8 cellular contexts compared by ENCODE assay signal in genomic region chr14:35814371-35815005, GRCh38. TPM values are rescaled to one million over a fixed set of nuclear protein-coding genes. Genes with fewer than 3 reads are reported as not detected.
DNase-seq lines count a peak whose midpoint lies in the region; ATAC-seq and TF ChIP-seq lines count a peak whose summit lies in the region.

No MANE protein-coding gene starts in this region.

- peak; percentile 76 for TF ChIP-seq CTCF in CD4-positive, alpha-beta T cell (IDR thresholded peaks at IDR 0.05)
- TF ChIP-seq CTCF in spleen (IDR thresholded peaks at IDR 0.05 in 8 of 11, conservative IDR thresholded peaks at IDR 0.05 in 3 of 11) = peak in 10 of 11 experiments; percentile 13 to 75 (median 62)

- DNase-seq in CD4-positive, alpha-beta T cell = peak; percentile 63 to 79 (median 74)
- DNase-seq in KBM-7 = peak; percentile 75
- peak; percentile 79 to 81 for DNase-seq in SHP77 (lab: John Stamatoyannopoulos, UW)
- peak; percentile 66 for DNase-seq in activated T-helper 2 cell treated with anti-CD3 and anti-CD28 coated beads, Interferon-gamma antibody, Interleukin-2, Interleukin-4, amounts not matched to agents 10 μg/mL and 5 μg/mL and 100 μg/mL, durations not matched to agents 14 hours and 24 hours and 36 hours (ENCODE audit: low spot score)
- peak; percentile 50 for DNase-seq in left cardiac atrium
- DNase-seq in spleen = no peak
- DNase-seq in T1000 (lab: John Stamatoyannopoulos, UW) = no peak

- intact Hi-C loops in CD4-positive, alpha-beta T cell (cut with DNase I, micrococcal nuclease) = loop anchor here in 1 of 2 experiments (10.0 kb wide), 2 partner anchors 280 to 390 kb away; partner anchors contain the start of gene INSM2
- intact Hi-C loops in activated T-helper 2 cell treated with anti-CD3 and anti-CD28 coated beads, Interferon-gamma antibody, Interleukin-2, Interleukin-4, amounts not matched to agents 10 μg/mL and 5 μg/mL and 100 μg/mL, durations not matched to agents 14 hours and 24 hours and 36 hours (cut with micrococcal nuclease) = loop anchor here (2.0 to 5.0 kb wide), 2 partner anchors 282 to 376 kb away; partner anchors contain the start of gene INSM2
- intact Hi-C loops in left cardiac atrium (cut with DNase I) = no loop called here
- intact Hi-C loops in spleen (cut with DNase I; ENCODE audit: low total_unique reads) = no loop called here

- H3K27ac Mint-ChIP-seq in CD4-positive, alpha-beta T cell = no peak overlapping the region
- no peak overlapping the region for H3K27ac Mint-ChIP-seq in activated T-helper 2 cell treated with anti-CD3 and anti-CD28 coated beads, Interferon-gamma antibody, Interleukin-2, Interleukin-4, amounts not matched to agents 10 μg/mL and 5 μg/mL and 100 μg/mL, durations not matched to agents 14 hours and 24 hours and 36 hours

- peaks cover 0 to 4% (median 0%) of the 10 kb centered on the region in 6 donors for H3K4me1 ChIP-seq in spleen

- H3K27me3 Mint-ChIP-seq in CD4-positive, alpha-beta T cell = no peaks in the 10 kb centered on the region
- peaks cover 11% of the 10 kb centered on the region for H3K27me3 Mint-ChIP-seq in activated T-helper 2 cell treated with anti-CD3 and anti-CD28 coated beads, Interferon-gamma antibody, Interleukin-2, Interleukin-4, amounts not matched to agents 10 μg/mL and 5 μg/mL and 100 μg/mL, durations not matched to agents 14 hours and 24 hours and 36 hours (ENCODE audit: low read depth)

- no peak overlapping the region for H3K27ac ChIP-seq in CD4-positive, alpha-beta T cell (ENCODE audit: low read depth, low read length)
- H3K27ac ChIP-seq in spleen = no peak overlapping the region

- CTCF ChIA-PET in CD4-positive, alpha-beta T cell (lab: Charles Lee) = interaction anchor here (1.0 to 1.9 kb wide), 3 partner anchors 12 to 127 kb away, joined by 4 to 5 read pairs (median 4); partner anchors contain the start of gene BRMS1L

- peaks cover 2% of the 10 kb centered on the region for H3K4me1 Mint-ChIP-seq in CD4-positive, alpha-beta T cell (ENCODE audit: low read depth)
- no peaks in the 10 kb centered on the region for H3K4me1 Mint-ChIP-seq in activated T-helper 2 cell treated with anti-CD3 and anti-CD28 coated beads, Interferon-gamma antibody, Interleukin-2, Interleukin-4, amounts not matched to agents 10 μg/mL and 5 μg/mL and 100 μg/mL, durations not matched to agents 14 hours and 24 hours and 36 hours (ENCODE audit: low read depth)

- ATAC-seq in CD4-positive, alpha-beta T cell (ENCODE audit: poor library complexity) = peak; percentile 91
- peak; percentile 82 for ATAC-seq in GM19351 (IDR thresholded peaks at IDR 0.05; ENCODE audit: unreplicated experiment)
- peak in 1 of 2 donors; percentile 67 for ATAC-seq in left cardiac atrium

- no peak overlapping the region for H3K4me3 Mint-ChIP-seq in CD4-positive, alpha-beta T cell
- H3K4me3 Mint-ChIP-seq in activated T-helper 2 cell treated with anti-CD3 and anti-CD28 coated beads, Interferon-gamma antibody, Interleukin-2, Interleukin-4, amounts not matched to agents 10 μg/mL and 5 μg/mL and 100 μg/mL, durations not matched to agents 14 hours and 24 hours and 36 hours (ENCODE audit: low read depth) = no peak overlapping the region

- H3K9me3 Mint-ChIP-seq in CD4-positive, alpha-beta T cell = no peaks in the 10 kb centered on the region
- no peaks in the 10 kb centered on the region for H3K9me3 Mint-ChIP-seq in activated T-helper 2 cell treated with anti-CD3 and anti-CD28 coated beads, Interferon-gamma antibody, Interleukin-2, Interleukin-4, amounts not matched to agents 10 μg/mL and 5 μg/mL and 100 μg/mL, durations not matched to agents 14 hours and 24 hours and 36 hours

- no peak overlapping the region for H3K4me3 ChIP-seq in spleen

- no peaks in the 10 kb centered on the region for H3K36me3 Mint-ChIP-seq in CD4-positive, alpha-beta T cell (ENCODE audit: low read depth)
- H3K36me3 Mint-ChIP-seq in activated T-helper 2 cell treated with anti-CD3 and anti-CD28 coated beads, Interferon-gamma antibody, Interleukin-2, Interleukin-4, amounts not matched to agents 10 μg/mL and 5 μg/mL and 100 μg/mL, durations not matched to agents 14 hours and 24 hours and 36 hours (ENCODE audit: low read depth) = no peaks in the 10 kb centered on the region

- POLR2A ChIA-PET in CD4-positive, alpha-beta T cell (lab: Charles Lee) = interaction anchor here (0.6 to 1.2 kb wide), 2 partner anchors 8 to 11 kb away, joined by 4 read pairs; partner anchors contain the start of gene BRMS1L

- TF ChIP-seq POLR2A in spleen (IDR thresholded peaks at IDR 0.05) = no peak

- H3K36me3 ChIP-seq in spleen = no peaks in the 10 kb centered on the region

- no peaks in the 10 kb centered on the region for H3K9me3 ChIP-seq in CD4-positive, alpha-beta T cell (ENCODE audit: control insufficient read depth, low read length)
- H3K9me3 ChIP-seq in spleen = no peaks in the 10 kb centered on the region

- in situ Hi-C loops in KBM-7 (cut with MboI; ENCODE audit: low pct_unique_long_range_greater_than_20kb, low sequenced_read_pairs) = no loop called here

- WGBS in spleen, 5 donors = 32 to 39% (median 35%) methylated on average over 3 of the region's 3 CpGs

- no peaks in the 10 kb centered on the region for H3K27me3 ChIP-seq in CD4-positive, alpha-beta T cell (ENCODE audit: control insufficient read depth, insufficient read depth, low read length)
- no peaks in the 10 kb centered on the region for H3K27me3 ChIP-seq in spleen (replicated peaks in 1 of 7)

RNA-seq across cellular contexts. Expression of gene RALGAPA1, which starts 5.4 kb away (rescaled TPM):
- total RNA-seq in CD4-positive, alpha-beta T cell = 10 to 100 TPM; 72.0 to 75.5 TPM
- 30.9 and 34.7 TPM in 2 replicates for total RNA-seq in activated T-helper 2 cell treated with anti-CD3 and anti-CD28 coated beads, Interferon-gamma antibody, Interleukin-2, Interleukin-4, amounts not matched to agents 10 μg/mL and 5 μg/mL and 100 μg/mL, durations not matched to agents 14 hours and 24 hours and 36 hours
- total RNA-seq in left cardiac atrium (10 to 100 TPM; 30.4 to 40.8 TPM), spleen (10 to 100 TPM; 42.7 to 76.0 (median 60.0) TPM)
- 10 to 100 TPM in 2 of 3 donors, 1 to 10 TPM in 1; 9.7 to 12.4 (median 11.3) TPM for polyA plus RNA-seq in spleen

RNA-seq across cellular contexts. Expression of gene BRMS1L, which starts 11.7 kb away (rescaled TPM):
- 1 to 10 TPM; 6.1 to 9.2 TPM for total RNA-seq in CD4-positive, alpha-beta T cell
- total RNA-seq in activated T-helper 2 cell treated with anti-CD3 and anti-CD28 coated beads, Interferon-gamma antibody, Interleukin-2, Interleukin-4, amounts not matched to agents 10 μg/mL and 5 μg/mL and 100 μg/mL, durations not matched to agents 14 hours and 24 hours and 36 hours = 5.3 and 6.1 TPM in 2 replicates
- total RNA-seq in left cardiac atrium (10 to 100 TPM in 1 of 2 donors, 1 to 10 TPM in 1; 9.7 to 15.3 TPM), spleen (1 to 10 TPM; 3.8 to 8.0 (median 6.3) TPM)
- 1 to 10 TPM; 1.9 to 5.6 (median 2.6) TPM for polyA plus RNA-seq in spleen

Comparison
In these comparisons a context has a peak if more than half of its experiments do, and no peak if none do; other contexts are left out.
1. DNase-seq: peak in CD4-positive, alpha-beta T cell (10 of 10), KBM-7 (single experiment), SHP77 (2 of 2), activated T-helper 2 cell treated with anti-CD3 and anti-CD28 coated beads, Interferon-gamma antibody, Interleukin-2, Interleukin-4, amounts not matched to agents 10 μg/mL and 5 μg/mL and 100 μg/mL, durations not matched to agents 14 hours and 24 hours and 36 hours (single experiment) and left cardiac atrium (single experiment); none in spleen (single experiment) and T1000 (single experiment).